ENCODE assay signal across 1 cellular context in genomic region chr2:8004250-8004681, GRCh38.
TF ChIP-seq lines count a peak whose summit lies in the region.

No MANE protein-coding gene starts in this region.

TF ChIP-seq in K562, 482 proteins besides CTCF, POLR2A, EP300 and RAD21 (continued from another document and continues in another):
- TF ChIP-seq SIX5 (IDR thresholded peaks at IDR 0.05; ENCODE audit: borderline replicate concordance in 1 of 2, insufficient read depth in 1 of 2, low read depth in 1 of 2, low read length in 2 of 2) (no peak), FOSL1 (tag; conservative IDR thresholded peaks at IDR 0.05) (peak; percentile 98), ZNF518B (CRISPR knock-in tag; IDR thresholded peaks at IDR 0.05) (no peak), PTRF (tag; IDR thresholded peaks at IDR 0.05) (no peak), PHB2 (IDR thresholded peaks at IDR 0.05; ENCODE audit: low read depth) (0 out of 2 replicates have a peak, but pooled peaks have one; percentile 18), PHF21A (IDR thresholded peaks at IDR 0.05; ENCODE audit: borderline replicate concordance, low read depth) (no peak), SMARCC2 (IDR thresholded peaks at IDR 0.05; ENCODE audit: low read depth) (peak; percentile 88), PHF20 (IDR thresholded peaks at IDR 0.05; ENCODE audit: partially characterized antibody) (no peak), ZBTB5 (IDR thresholded peaks at IDR 0.05) (no peak), NBN (IDR thresholded peaks at IDR 0.05; ENCODE audit: low read depth) (peak; percentile 100), FOXK2 (conservative IDR thresholded peaks at IDR 0.05 in 1 of 2, IDR thresholded peaks at IDR 0.05 in 1 of 2; ENCODE audit: low read depth in 2 of 2) (0 out of 4 replicates have a peak, but pooled peaks of 1 of the 2 experiments have one; percentile 28), ZBTB9 (CRISPR knock-in tag; IDR thresholded peaks at IDR 0.05) (0 out of 2 replicates have a peak, but pooled peaks have one; percentile 30), PRMT5 (CRISPR knock-in tag; IDR thresholded peaks at IDR 0.05) (no peak), ZNF197 (CRISPR knock-in tag; IDR thresholded peaks at IDR 0.05; ENCODE audit: low read depth) (no peak), MYNN (IDR thresholded peaks at IDR 0.05) (0 out of 2 replicates have a peak, but pooled peaks have one; percentile 18), MYNN (CRISPR knock-in tag; IDR thresholded peaks at IDR 0.05) (no peak), PYGO2 (tag; IDR thresholded peaks at IDR 0.05) (no peak), POLR3G (IDR thresholded peaks at IDR 0.05; ENCODE audit: extremely low read depth, insufficient read length, insufficient replicate concordance) (no peak), NCOR1 (IDR thresholded peaks at IDR 0.05) (peak; percentile 92), ZNF23 (CRISPR knock-in tag; IDR thresholded peaks at IDR 0.05) (no peak), SMARCA4 (IDR thresholded peaks at IDR 0.05) (peak; percentile 94), MEF2A (IDR thresholded peaks at IDR 0.05; ENCODE audit: control insufficient read depth, low read depth, low read length) (peak; percentile 98), ZNF780A (CRISPR knock-in tag; IDR thresholded peaks at IDR 0.05) (no peak), RBM25 (IDR thresholded peaks at IDR 0.05; ENCODE audit: low read depth, low read length, severe bottlenecking) (no peak), CUX1 (CRISPR knock-in tag; IDR thresholded peaks at IDR 0.05) (no peak), SRSF3 (IDR thresholded peaks at IDR 0.05; ENCODE audit: insufficient read depth, low read length) (no peak), NR2C2 (CRISPR knock-in tag; IDR thresholded peaks at IDR 0.05) (no peak), NR2C2 (tag; IDR thresholded peaks at IDR 0.05) (no peak), TEAD1 (CRISPR knock-in tag; IDR thresholded peaks at IDR 0.05) (peak in 1 of 2 experiments; percentile 65; a peak in 1 of 4 replicates), MTA3 (IDR thresholded peaks at IDR 0.05; ENCODE audit: borderline replicate concordance) (peak; percentile 93), MCM7 (IDR thresholded peaks at IDR 0.05) (no peak), ETV1 (tag; conservative IDR thresholded peaks at IDR 0.05; ENCODE audit: low read depth) (no peak), ARID3B (CRISPR knock-in tag; IDR thresholded peaks at IDR 0.05; ENCODE audit: borderline replicate concordance) (no peak), EP400 (IDR thresholded peaks at IDR 0.05) (peak; percentile 47), E2F8 (IDR thresholded peaks at IDR 0.05; ENCODE audit: low read depth, partially characterized antibody) (peak; percentile 83), NELFE (IDR thresholded peaks at IDR 0.05; ENCODE audit: insufficient read depth, insufficient read length) (no peak), GABPA (tag; conservative IDR thresholded peaks at IDR 0.05; ENCODE audit: low read depth) (peak; percentile 44), ZC3H4 (CRISPR knock-in tag; IDR thresholded peaks at IDR 0.05; ENCODE audit: borderline replicate concordance) (no peak), REST (CRISPR knock-in tag; IDR thresholded peaks at IDR 0.05; ENCODE audit: low read depth) (no peak), FOXP4 (CRISPR knock-in tag; IDR thresholded peaks at IDR 0.05; ENCODE audit: borderline replicate concordance) (no peak)
